Comparison of ENCODE assay signal across 8 cellular contexts in the genomic region with DNA sequence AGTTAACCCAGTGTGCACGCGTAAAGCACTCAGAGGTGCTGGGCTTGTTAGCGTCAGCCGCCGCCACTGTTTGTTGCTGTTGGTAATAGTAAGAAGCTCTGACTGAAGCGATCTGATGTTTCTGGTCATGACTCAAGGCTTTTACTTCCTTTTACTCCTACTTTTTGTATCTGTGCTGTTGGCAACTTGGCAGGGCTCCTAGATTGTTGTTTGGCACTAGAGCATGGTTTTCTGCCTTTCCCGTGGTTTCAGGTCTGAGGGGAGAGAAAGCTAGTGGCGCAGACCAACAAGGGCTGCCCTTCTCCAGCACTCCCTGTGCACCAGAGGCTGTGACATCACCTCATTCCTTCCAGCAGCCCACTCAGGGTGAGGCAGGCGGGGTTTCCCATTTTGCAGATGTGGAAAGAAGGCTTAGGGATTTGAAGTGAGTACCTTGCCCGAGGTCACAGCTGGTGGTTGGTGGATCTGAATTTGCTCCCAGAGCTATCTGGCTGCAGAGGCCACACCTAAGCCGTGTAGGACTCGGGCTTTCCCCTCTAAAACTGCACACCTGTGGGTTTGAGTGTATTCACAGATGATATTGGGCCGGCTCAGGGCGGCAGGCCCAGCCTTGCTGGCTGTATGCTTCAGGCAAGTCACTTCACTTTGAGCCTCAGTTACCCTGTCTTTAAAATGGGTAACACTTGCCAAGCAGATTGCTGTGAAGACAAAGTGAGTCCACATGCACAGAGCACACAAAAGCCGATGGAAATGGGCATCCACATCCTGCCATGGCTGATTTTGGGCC. TPM values are rescaled to one million over a fixed set of nuclear protein-coding genes. Genes with fewer than 3 reads are reported as not detected.
A peak's percentile ranks its signal among the peaks of the same experiment; 100 is the strongest.
DNase-seq lines count a peak whose midpoint lies in the region; ATAC-seq and TF ChIP-seq lines count a peak whose summit lies in the region.

No MANE protein-coding gene starts in this region.

- intact Hi-C loops in breast epithelium (cut with DNase I; ENCODE audit: low total_unique reads) = no loop called here

- H3K27me3 ChIP-seq in KMS-11 (ENCODE audit: insufficient read depth, low read depth) (no peaks in the 10 kb centered on the region), breast epithelium (no peaks in the 10 kb centered on the region), mucosa of stomach (ENCODE audit: control insufficient read depth, insufficient read depth, low read length) (no peaks in the 10 kb centered on the region)

- ATAC-seq in HG02623 (IDR thresholded peaks at IDR 0.05; ENCODE audit: unreplicated experiment) (no peak), GM21717 (IDR thresholded peaks at IDR 0.05; ENCODE audit: unreplicated experiment) (no peak), GM19455 (IDR thresholded peaks at IDR 0.05; ENCODE audit: unreplicated experiment) (no peak)

- H4K20me1 ChIP-seq in KMS-11 (ENCODE audit: insufficient read depth) = no peaks in the 10 kb centered on the region; the same call in 1 of the 2 replicates

- peak overlapping the region; percentile 78 for H3K4me2 ChIP-seq in KMS-11

- DNase-seq in Ammon's horn (ENCODE audit: low spot score) (peak; percentile 77), breast epithelium (ENCODE audit: low spot score in 2 of 2) (peak in 1 of 2 donors; percentile 62), SHP77 treated with DMSO at 0.1 percent for 48 hours (lab: John Stamatoyannopoulos, UW) (no peak)

- no peaks in the 10 kb centered on the region for H3K9me3 ChIP-seq in breast epithelium
- H3K9me3 ChIP-seq in mucosa of stomach (ENCODE audit: control insufficient read depth, low read length) = no peaks in the 10 kb centered on the region

- no peak for TF ChIP-seq POLR2A in breast epithelium (IDR thresholded peaks at IDR 0.05)

- peaks cover 62% of the 10 kb centered on the region for H3K4me1 ChIP-seq in KMS-11 (ENCODE audit: low read depth, poor library complexity, severe bottlenecking)
- peaks cover 15 to 30% of the 10 kb centered on the region in 2 donors for H3K4me1 ChIP-seq in breast epithelium
- peaks cover 50% of the 10 kb centered on the region for H3K4me1 ChIP-seq in mucosa of stomach (ENCODE audit: control insufficient read depth, insufficient read depth, low read length)

- H3K36me3 ChIP-seq in KMS-11 (ENCODE audit: insufficient read depth) = no peaks in the 10 kb centered on the region
- no peaks in the 10 kb centered on the region for H3K36me3 ChIP-seq in breast epithelium
- H3K36me3 ChIP-seq in mucosa of stomach (ENCODE audit: control insufficient read depth, insufficient read depth, low read length) = peaks cover 3% of the 10 kb centered on the region

- H3K27ac ChIP-seq in KMS-11 (peak overlapping the region; percentile 49; the same call in 1 of the 2 replicates), breast epithelium (peak overlapping the region; percentile 82 to 87)

- peaks cover 46% of the 10 kb centered on the region; the same call in 1 of the 2 replicates for H3K79me2 ChIP-seq in KMS-11 (ENCODE audit: insufficient read depth, low read depth)

- no peak overlapping the region for H2AFZ ChIP-seq in KMS-11 (ENCODE audit: low read depth)

- TF ChIP-seq CTCF in KMS-11 (conservative IDR thresholded peaks at IDR 0.05; ENCODE audit: low read depth, low read length) (no peak), breast epithelium (IDR thresholded peaks at IDR 0.05) (no peak)

- H3K9ac ChIP-seq in KMS-11 (peak overlapping the region; percentile 12; the same call in 1 of the 2 replicates), mucosa of stomach (ENCODE audit: low read length) (peak overlapping the region; percentile 36)

- no peak overlapping the region for H3K4me3 ChIP-seq in KMS-11 (IDR thresholded peaks at IDR 0.05; ENCODE audit: insufficient read depth, low read depth, low read length)
- H3K4me3 ChIP-seq in breast epithelium = peak overlapping the region in 2 of 3 donors; percentile 3 to 50
- no peak overlapping the region for H3K4me3 ChIP-seq in mucosa of stomach (ENCODE audit: low read length)

RNA-seq across cellular contexts. Expression of a gene that starts 51.2 kb away (rescaled TPM):
- total RNA-seq in breast epithelium = 10 to 100 TPM; 16.4 to 22.7 (median 17.8) TPM

Comparison
In these comparisons a context has a peak if more than half of its experiments do, and no peak if none do; other contexts are left out.
1. H3K4me3 ChIP-seq: peak in breast epithelium (2 of 3); none in KMS-11 (single experiment) and mucosa of stomach (single experiment).